ENCODE assay signal across 32 cellular contexts in genomic region chr9:100479820-100480219, GRCh38.
"Had no signal": no experiment of that assay in that cellular context is flagged by ENCODE, and none has a peak within 500 bp of the region (broad histone marks: within the 10 kb centered on the region; RNA-seq: fewer than 3 reads in every experiment).

No MANE protein-coding gene starts in this region.

- DNase-seq: activated effector memory CD4-positive, alpha-beta T cell treated with anti-CD3 and anti-CD28 coated beads, Interleukin-2, amount 50 U/mL, for 16 hours; activated effector memory CD4-positive, alpha-beta T cell treated with Interleukin-2 at 50 U/mL for 16 hours; activated gamma-delta T cell; activated gamma-delta T cell treated with Interleukin-2 at 50 U/mL for 16 hours; activated naive CD4-positive, alpha-beta T cell; activated naive CD4-positive, alpha-beta T cell treated with anti-CD3 and anti-CD28 coated beads for 36 hours; activated naive CD4-positive, alpha-beta T cell treated with anti-CD3 and anti-CD28 coated beads, Interleukin-2, amount 10 ng/mL, durations not matched to agents 7 days and 5 days; activated naive CD4-positive, alpha-beta T cell treated with anti-CD3 and anti-CD28 coated beads, Interleukin-2, amount 50 U/mL, for 16 hours; activated naive CD4-positive, alpha-beta T cell treated with Interleukin-2 at 50 U/mL for 16 hours; activated naive CD8-positive, alpha-beta T cell treated with anti-CD3 and anti-CD28 coated beads for 36 hours; activated naive CD8-positive, alpha-beta T cell treated with anti-CD3 and anti-CD28 coated beads, Interleukin-2, amount 10 ng/mL, durations not matched to agents 7 days and 5 days; activated naive CD8-positive, alpha-beta T cell treated with anti-CD3 and anti-CD28 coated beads, Interleukin-2, amount 50 U/mL, for 24 hours; activated T-cell treated with anti-CD3 and anti-CD28 coated beads, Interleukin-2, amount 50 U/mL, for 4 hours; activated T-cell treated with anti-CD3 and anti-CD28 coated beads, Interleukin-2, amount 50 U/mL, for 48 hours; activated T-cell treated with anti-CD3 and anti-CD28 coated beads, Interleukin-2, amount 50 U/mL, for 72 hours; adrenal gland; amniotic stem cell; amygdala; anterior cingulate cortex; aorta; body of pancreas; brain microvascular endothelial cell; caudate nucleus; central memory CD4-positive, alpha-beta T cell; cerebellar nuclear complex had no signal

- ATAC-seq: activated naive CD4-positive, alpha-beta T cell treated with anti-CD3 and anti-CD28 coated beads, Interleukin-2, amount 50 U/mL, for 72 hours; activated naive CD8-positive, alpha-beta T cell treated with anti-CD3 and anti-CD28 coated beads, Interleukin-2, amount 50 U/mL, for 24 hours; activated T-cell treated with anti-CD3 and anti-CD28 coated beads, Interleukin-2, amount 50 U/mL, for 4 hours; activated T-cell treated with anti-CD3 and anti-CD28 coated beads, Interleukin-2, amount 50 U/mL, for 72 hours; activated T-helper 17 cell treated with anti-CD3 and anti-CD28 coated beads, Interleukin-2, amount 50 U/mL, for 72 hours; body of pancreas had no signal

- H3K4me1 ChIP-seq: adrenal gland, ascending aorta, body of pancreas, breast epithelium had no signal

- H3K27ac ChIP-seq: adrenal gland, ascending aorta, body of pancreas, brain microvascular endothelial cell, breast epithelium, cardiac muscle cell had no signal

- H3K9me3 ChIP-seq: adrenal gland, ascending aorta, body of pancreas, breast epithelium had no signal

- H3K4me3 ChIP-seq: adrenal gland, ascending aorta, body of pancreas, breast epithelium, cardiac muscle cell had no signal

- H3K36me3 ChIP-seq: adrenal gland, ascending aorta, brain microvascular endothelial cell, breast epithelium, cardiac muscle cell had no signal

- FAIRE-seq: astrocyte, bronchial epithelial cell had no signal
